In the genomic region with DNA sequence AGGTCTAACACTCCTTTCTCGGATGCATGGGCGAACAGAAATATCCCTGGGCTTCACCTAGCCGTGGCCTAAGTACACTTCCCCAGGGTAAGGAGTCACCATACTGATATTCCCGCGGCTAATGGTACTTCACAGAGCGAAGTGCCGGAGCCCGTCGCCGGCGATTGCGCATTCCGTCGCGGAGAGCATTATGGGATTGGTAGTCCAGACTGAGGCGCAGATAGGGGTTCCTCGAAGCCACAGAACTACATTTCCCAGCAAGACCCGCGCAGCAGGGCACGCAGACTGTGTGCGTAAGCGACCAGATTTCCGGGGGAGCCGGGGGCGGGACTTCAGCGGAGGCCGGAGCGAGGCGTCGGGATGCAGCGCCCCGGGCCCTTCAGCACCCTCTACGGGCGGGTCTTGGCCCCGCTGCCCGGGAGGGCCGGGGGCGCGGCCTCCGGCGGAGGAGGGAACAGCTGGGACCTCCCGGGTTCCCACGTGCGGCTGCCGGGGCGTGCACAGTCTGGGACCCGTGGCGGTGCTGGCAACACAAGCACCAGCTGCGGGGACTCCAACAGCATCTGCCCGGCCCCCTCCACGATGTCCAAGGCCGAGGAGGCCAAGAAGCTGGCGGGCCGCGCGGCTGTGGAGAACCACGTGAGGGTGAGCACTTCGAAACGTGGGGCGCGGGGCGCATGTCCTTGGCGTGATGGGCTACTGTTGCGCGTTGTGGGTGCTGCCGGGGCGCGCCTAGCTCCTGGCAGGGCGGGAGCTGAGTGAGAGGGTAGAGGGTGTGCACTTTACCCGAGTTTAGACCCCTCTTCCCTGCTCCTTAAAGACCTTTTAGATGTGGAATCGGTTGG, we compare ENCODE assay signal across 8 cellular contexts. TPM values are rescaled to one million over a fixed set of nuclear protein-coding genes. Genes with fewer than 3 reads are reported as not detected.
A peak's percentile ranks its signal among the peaks of the same experiment; 100 is the strongest.
DNase-seq lines count a peak whose midpoint lies in the region; ATAC-seq and TF ChIP-seq lines count a peak whose summit lies in the region.

Gene RPIA, plus strand, starts transcription at position 335 of the 845 bp plus-strand sequence. Its CDS starts 26 bp downstream, at position 361.

- TF ChIP-seq CTCF in LNCaP clone FGC (IDR thresholded peaks at IDR 0.05; ENCODE audit: control insufficient read depth, extremely low read depth, insufficient read depth) (peak; percentile 42), RWPE1 (conservative IDR thresholded peaks at IDR 0.05; ENCODE audit: low read depth) (peak; percentile 73), fibroblast of mammary gland (conservative IDR thresholded peaks at IDR 0.05; ENCODE audit: control insufficient read depth, insufficient read depth, low read depth, low read length) (peak; percentile 33), natural killer cell (IDR thresholded peaks at IDR 0.05) (peak; percentile 43)

- peak within 1 kb of the TSS; percentile 68 for H3K27ac ChIP-seq in RWPE1

- peak within 1 kb of the TSS; percentile 95 for H3K27ac Mint-ChIP-seq in activated T-helper 17 cell treated with anti-CD3 and anti-CD28 coated beads, Interleukin-2, amount 50 U/mL, for 72 hours
- H3K27ac Mint-ChIP-seq in natural killer cell = peak within 1 kb of the TSS; percentile 89 to 95

- DNase-seq in ELR (ENCODE audit: low read depth) (peak; percentile 99), H4 (ENCODE audit: low spot score) (peak; percentile 98), LNCaP clone FGC (ENCODE audit: low read depth) (peak; percentile 94), RWPE1 (ENCODE audit: low spot score) (peak; percentile 97), fibroblast of mammary gland (ENCODE audit: low read depth) (peak; percentile 98), natural killer cell (peak; percentile 96)
- DNase-seq in stimulated activated naive CD4-positive, alpha-beta T cell treated with Interleukin-2 at 50 U/mL for 16 hours (lab: John Stamatoyannopoulos, UW) = peak; percentile 99

- CTCF ChIA-PET in RWPE1 (lab: Yijun Ruan, JAX) = interaction anchor here (0.6 to 1.1 kb wide), 5 partner anchors 20 to 500 kb away, joined by 4 to 8 read pairs (median 4); no protein-coding TSS in a partner anchor

- ATAC-seq in activated T-helper 17 cell treated with anti-CD3 and anti-CD28 coated beads, Interleukin-2, amount 50 U/mL, for 72 hours (replicated peaks) = peak; percentile 98
- ATAC-seq in natural killer cell = peak; percentile 94 to 99 (median 95)

- no peaks in the 10 kb centered on the region for H3K27me3 Mint-ChIP-seq in activated T-helper 17 cell treated with anti-CD3 and anti-CD28 coated beads, Interleukin-2, amount 50 U/mL, for 72 hours
- no peaks in the 10 kb centered on the region for H3K27me3 Mint-ChIP-seq in natural killer cell (ENCODE audit: low read depth in 2 of 2)

- intact Hi-C loops in natural killer cell (cut with micrococcal nuclease) = loop anchor here (2.0 kb wide), 1 partner anchor 65 kb away; the partner anchor contains the start of gene EIF2AK3

- POLR2A ChIA-PET in RWPE1 (lab: Yijun Ruan, JAX; ENCODE audit: low non-redundant PET) = no interaction called here

- H3K4me3 Mint-ChIP-seq in activated T-helper 17 cell treated with anti-CD3 and anti-CD28 coated beads, Interleukin-2, amount 50 U/mL, for 72 hours = peak within 1 kb of the TSS; percentile 99
- H3K4me3 Mint-ChIP-seq in natural killer cell = peak within 1 kb of the TSS; percentile 98

- H3K4me1 Mint-ChIP-seq in activated T-helper 17 cell treated with anti-CD3 and anti-CD28 coated beads, Interleukin-2, amount 50 U/mL, for 72 hours = peaks cover 30% of the 10 kb centered on the region
- H3K4me1 Mint-ChIP-seq in natural killer cell = peaks cover 51 to 53% of the 10 kb centered on the region in 2 donors

- no peaks in the 10 kb centered on the region for H3K9me3 Mint-ChIP-seq in activated T-helper 17 cell treated with anti-CD3 and anti-CD28 coated beads, Interleukin-2, amount 50 U/mL, for 72 hours
- no peaks in the 10 kb centered on the region for H3K9me3 Mint-ChIP-seq in natural killer cell

- no peaks in the 10 kb centered on the region for H3K36me3 Mint-ChIP-seq in activated T-helper 17 cell treated with anti-CD3 and anti-CD28 coated beads, Interleukin-2, amount 50 U/mL, for 72 hours (ENCODE audit: low read depth)
- H3K36me3 Mint-ChIP-seq in natural killer cell = no peaks in the 10 kb centered on the region

- H3K4me3 ChIP-seq in LNCaP clone FGC (ENCODE audit: low read depth, low read length) (peak within 1 kb of the TSS; percentile 82), fibroblast of mammary gland (ENCODE audit: control insufficient read depth, low read depth, low read length) (peak within 1 kb of the TSS; percentile 89)

RNA-seq across cellular contexts. Expression of gene RPIA, which starts in this region (rescaled TPM):
- 5.8 and 7.9 TPM in 2 replicates for total RNA-seq in H4 (2014; rRNA removed; shearing (Covaris generic))
- 10 to 100 TPM; 24.4 to 58.8 TPM for total RNA-seq in activated T-helper 17 cell treated with anti-CD3 and anti-CD28 coated beads, Interleukin-2, amount 50 U/mL, for 72 hours
- 10 to 100 TPM; 21.4 to 24.1 (median 22.4) TPM for total RNA-seq in natural killer cell

Comparison
In these comparisons a context has a peak if more than half of its experiments do, and no peak if none do; other contexts are left out.
1. Peak in every context shown above with its lines: DNase-seq, ATAC-seq, H3K4me3 ChIP-seq and H3K27ac ChIP-seq.